1 cellular context compared by ENCODE assay signal in genomic region chr21:42220138-42220701, GRCh38.
TF ChIP-seq lines count a peak whose summit lies in the region.

No MANE protein-coding gene starts in this region.

TF ChIP-seq in HEK293, 187 proteins besides CTCF, POLR2A, EP300 and RAD21 (continued from another document):
- TF ChIP-seq ZNF18 (tag by site-specific recombination; IDR thresholded peaks at IDR 0.05) (no peak), INSM2 (tag by site-specific recombination; IDR thresholded peaks at IDR 0.05) (no peak), PRDM1 (tag by site-specific recombination; IDR thresholded peaks at IDR 0.05) (no peak), ZNF548 (tag by site-specific recombination; IDR thresholded peaks at IDR 0.05) (no peak), ZFHX2 (tag by site-specific recombination; conservative IDR thresholded peaks at IDR 0.05) (0 out of 2 replicates have a peak, but pooled peaks have one; percentile 8), TCF7L2 (IDR thresholded peaks at IDR 0.05; ENCODE audit: borderline replicate concordance, low read depth, low read length) (no peak), ZFP37 (tag by site-specific recombination; IDR thresholded peaks at IDR 0.05) (no peak), ZNF335 (tag by site-specific recombination; conservative IDR thresholded peaks at IDR 0.05) (peak; percentile 86), AEBP2 (tag by site-specific recombination; IDR thresholded peaks at IDR 0.05; ENCODE audit: borderline replicate concordance) (no peak), KLF16 (tag by site-specific recombination; IDR thresholded peaks at IDR 0.05) (no peak), ZNF660 (tag by site-specific recombination; IDR thresholded peaks at IDR 0.05) (peak; percentile 30; the same call in 1 of the 2 replicates), ZNF670 (tag by site-specific recombination; IDR thresholded peaks at IDR 0.05; ENCODE audit: low read depth) (no peak), ZBTB21 (tag by site-specific recombination; IDR thresholded peaks at IDR 0.05) (no peak), ZNF530 (tag by site-specific recombination; IDR thresholded peaks at IDR 0.05; ENCODE audit: low read depth) (no peak), TRIM28 (IDR thresholded peaks at IDR 0.05; ENCODE audit: borderline replicate concordance, low read length) (peak; percentile 46; the same call in 1 of the 2 replicates), ZNF664 (tag by site-specific recombination; IDR thresholded peaks at IDR 0.05) (no peak), ZNF423 (tag by site-specific recombination; IDR thresholded peaks at IDR 0.05) (no peak), ZNF248 (tag by site-specific recombination; IDR thresholded peaks at IDR 0.05) (no peak), ZNF768 (tag by site-specific recombination; IDR thresholded peaks at IDR 0.05) (no peak), ZNF704 (tag by site-specific recombination; IDR thresholded peaks at IDR 0.05) (no peak), ZNF133 (tag by site-specific recombination; IDR thresholded peaks at IDR 0.05) (no peak), ZNF544 (tag by site-specific recombination; IDR thresholded peaks at IDR 0.05) (no peak), ZNF146 (tag by site-specific recombination; IDR thresholded peaks at IDR 0.05) (no peak), ZEB2 (tag by site-specific recombination; IDR thresholded peaks at IDR 0.05) (0 out of 2 replicates have a peak, but pooled peaks have one; percentile 20), KLF9 (tag by site-specific recombination; IDR thresholded peaks at IDR 0.05; ENCODE audit: low read depth) (no peak), ZNF623 (tag by site-specific recombination; IDR thresholded peaks at IDR 0.05) (no peak), ZNF350 (tag by site-specific recombination; IDR thresholded peaks at IDR 0.05) (no peak), ZSCAN30 (tag by site-specific recombination; IDR thresholded peaks at IDR 0.05) (no peak), ZIC2 (tag by site-specific recombination; IDR thresholded peaks at IDR 0.05) (peak; percentile 45; the same call in 1 of the 2 replicates), FEZF1 (tag by site-specific recombination; IDR thresholded peaks at IDR 0.05) (no peak), ZNF792 (tag by site-specific recombination; IDR thresholded peaks at IDR 0.05) (no peak), ZNF24 (tag by site-specific recombination; IDR thresholded peaks at IDR 0.05) (no peak), ZFP41 (tag by site-specific recombination; IDR thresholded peaks at IDR 0.05; ENCODE audit: borderline replicate concordance) (no peak), ZNF221 (tag by site-specific recombination; IDR thresholded peaks at IDR 0.05; ENCODE audit: borderline replicate concordance) (no peak), ZNF366 (tag by site-specific recombination; conservative IDR thresholded peaks at IDR 0.05) (peak; percentile 25), ZNF2 (tag by site-specific recombination; IDR thresholded peaks at IDR 0.05) (no peak), MYNN (tag by site-specific recombination; IDR thresholded peaks at IDR 0.05; ENCODE audit: borderline replicate concordance) (no peak), ZNF449 (tag by site-specific recombination; IDR thresholded peaks at IDR 0.05) (no peak), SP7 (tag by site-specific recombination; IDR thresholded peaks at IDR 0.05) (no peak; the same call in 1 of the 2 replicates), ZNF223 (tag by site-specific recombination; IDR thresholded peaks at IDR 0.05) (no peak), ZNF184 (tag by site-specific recombination; IDR thresholded peaks at IDR 0.05) (peak; percentile 81; the same call in 1 of the 2 replicates), GFI1B (tag by site-specific recombination; IDR thresholded peaks at IDR 0.05) (no peak), SCRT2 (tag by site-specific recombination; IDR thresholded peaks at IDR 0.05) (peak; percentile 95), ZNF404 (tag by site-specific recombination; IDR thresholded peaks at IDR 0.05) (no peak), ZNF658 (tag by site-specific recombination; IDR thresholded peaks at IDR 0.05) (no peak), BCL6B (tag by site-specific recombination; IDR thresholded peaks at IDR 0.05) (no peak), ZNF76 (tag by site-specific recombination; IDR thresholded peaks at IDR 0.05; ENCODE audit: borderline replicate concordance, low read depth) (no peak)
- TF ChIP-seq, protein P1, sequence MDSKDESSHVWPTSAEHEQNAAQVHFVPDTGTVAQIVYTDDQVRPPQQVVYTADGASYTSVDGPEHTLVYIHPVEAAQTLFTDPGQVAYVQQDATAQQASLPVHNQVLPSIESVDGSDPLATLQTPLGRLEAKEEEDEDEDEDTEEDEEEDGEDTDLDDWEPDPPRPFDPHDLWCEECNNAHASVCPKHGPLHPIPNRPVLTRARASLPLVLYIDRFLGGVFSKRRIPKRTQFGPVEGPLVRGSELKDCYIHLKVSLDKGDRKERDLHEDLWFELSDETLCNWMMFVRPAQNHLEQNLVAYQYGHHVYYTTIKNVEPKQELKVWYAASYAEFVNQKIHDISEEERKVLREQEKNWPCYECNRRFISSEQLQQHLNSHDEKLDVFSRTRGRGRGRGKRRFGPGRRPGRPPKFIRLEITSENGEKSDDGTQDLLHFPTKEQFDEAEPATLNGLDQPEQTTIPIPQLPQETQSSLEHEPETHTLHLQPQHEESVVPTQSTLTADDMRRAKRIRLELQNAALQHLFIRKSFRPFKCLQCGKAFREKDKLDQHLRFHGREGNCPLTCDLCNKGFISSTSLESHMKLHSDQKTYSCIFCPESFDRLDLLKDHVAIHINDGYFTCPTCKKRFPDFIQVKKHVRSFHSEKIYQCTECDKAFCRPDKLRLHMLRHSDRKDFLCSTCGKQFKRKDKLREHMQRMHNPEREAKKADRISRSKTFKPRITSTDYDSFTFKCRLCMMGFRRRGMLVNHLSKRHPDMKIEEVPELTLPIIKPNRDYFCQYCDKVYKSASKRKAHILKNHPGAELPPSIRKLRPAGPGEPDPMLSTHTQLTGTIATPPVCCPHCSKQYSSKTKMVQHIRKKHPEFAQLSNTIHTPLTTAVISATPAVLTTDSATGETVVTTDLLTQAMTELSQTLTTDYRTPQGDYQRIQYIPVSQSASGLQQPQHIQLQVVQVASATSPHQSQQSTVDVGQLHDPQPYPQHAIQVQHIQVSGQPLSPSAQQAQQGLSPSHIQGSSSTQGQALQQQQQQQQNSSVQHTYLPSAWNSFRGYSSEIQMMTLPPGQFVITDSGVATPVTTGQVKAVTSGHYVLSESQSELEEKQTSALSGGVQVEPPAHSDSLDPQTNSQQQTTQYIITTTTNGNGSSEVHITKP (tag by site-specific recombination; IDR thresholded peaks at IDR 0.05), result peak; percentile 98
- TF ChIP-seq, protein P2, sequence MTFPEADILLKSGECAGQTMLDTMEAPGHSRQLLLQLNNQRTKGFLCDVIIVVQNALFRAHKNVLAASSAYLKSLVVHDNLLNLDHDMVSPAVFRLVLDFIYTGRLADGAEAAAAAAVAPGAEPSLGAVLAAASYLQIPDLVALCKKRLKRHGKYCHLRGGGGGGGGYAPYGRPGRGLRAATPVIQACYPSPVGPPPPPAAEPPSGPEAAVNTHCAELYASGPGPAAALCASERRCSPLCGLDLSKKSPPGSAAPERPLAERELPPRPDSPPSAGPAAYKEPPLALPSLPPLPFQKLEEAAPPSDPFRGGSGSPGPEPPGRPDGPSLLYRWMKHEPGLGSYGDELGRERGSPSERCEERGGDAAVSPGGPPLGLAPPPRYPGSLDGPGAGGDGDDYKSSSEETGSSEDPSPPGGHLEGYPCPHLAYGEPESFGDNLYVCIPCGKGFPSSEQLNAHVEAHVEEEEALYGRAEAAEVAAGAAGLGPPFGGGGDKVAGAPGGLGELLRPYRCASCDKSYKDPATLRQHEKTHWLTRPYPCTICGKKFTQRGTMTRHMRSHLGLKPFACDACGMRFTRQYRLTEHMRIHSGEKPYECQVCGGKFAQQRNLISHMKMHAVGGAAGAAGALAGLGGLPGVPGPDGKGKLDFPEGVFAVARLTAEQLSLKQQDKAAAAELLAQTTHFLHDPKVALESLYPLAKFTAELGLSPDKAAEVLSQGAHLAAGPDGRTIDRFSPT (tag by site-specific recombination; IDR thresholded peaks at IDR 0.05), result no peak
- TF ChIP-seq, protein P3, sequence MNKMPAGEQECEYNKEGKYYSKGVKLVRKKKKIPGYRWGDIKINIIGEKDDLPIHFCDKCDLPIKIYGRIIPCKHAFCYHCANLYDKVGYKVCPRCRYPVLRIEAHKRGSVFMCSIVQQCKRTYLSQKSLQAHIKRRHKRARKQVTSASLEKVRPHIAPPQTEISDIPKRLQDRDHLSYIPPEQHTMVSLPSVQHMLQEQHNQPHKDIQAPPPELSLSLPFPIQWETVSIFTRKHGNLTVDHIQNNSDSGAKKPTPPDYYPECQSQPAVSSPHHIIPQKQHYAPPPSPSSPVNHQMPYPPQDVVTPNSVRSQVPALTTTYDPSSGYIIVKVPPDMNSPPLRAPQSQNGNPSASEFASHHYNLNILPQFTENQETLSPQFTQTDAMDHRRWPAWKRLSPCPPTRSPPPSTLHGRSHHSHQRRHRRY (tag by site-specific recombination; IDR thresholded peaks at IDR 0.05), result no peak
